In the genomic region with DNA sequence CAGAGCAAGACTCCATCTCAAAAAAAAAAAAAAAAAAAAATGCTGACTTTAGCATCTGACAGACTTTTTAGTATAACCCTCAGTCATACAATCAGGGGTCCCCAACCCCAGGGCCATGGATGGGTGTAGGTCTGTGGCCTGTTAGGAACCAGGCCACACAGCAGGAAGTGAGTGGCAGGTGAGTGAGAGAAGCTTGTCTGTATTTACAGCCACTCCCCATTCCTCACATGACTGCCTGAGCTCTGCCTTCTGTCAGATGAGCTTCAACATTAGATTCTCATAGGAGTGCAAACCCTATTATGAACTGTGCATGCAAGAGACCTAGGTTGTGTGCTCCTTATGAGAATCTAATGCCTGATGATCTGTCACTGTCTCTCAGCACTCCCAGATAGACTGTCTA, we compare ENCODE assay signal across 25 cellular contexts. TPM values are rescaled to one million over a fixed set of nuclear protein-coding genes. Genes with fewer than 3 reads are reported as not detected.
DNase-seq lines count a peak whose midpoint lies in the region; ATAC-seq and TF ChIP-seq lines count a peak whose summit lies in the region.
"Had no signal": no experiment of that assay in that cellular context is flagged by ENCODE, and none has a peak within 500 bp of the region (broad histone marks: within the 10 kb centered on the region; RNA-seq: fewer than 3 reads in every experiment).

No MANE protein-coding gene starts in this region.

- peaks cover 12% of the 10 kb centered on the region for H3K79me2 ChIP-seq in MM.1S (ENCODE audit: low read length)

- H3K9me2 ChIP-seq in MM.1S (replicated peaks; ENCODE audit: insufficient read depth, low read length): no peaks in the 10 kb centered on the region

- TF ChIP-seq CTCF in MM.1S (IDR thresholded peaks at IDR 0.05; ENCODE audit: low read length) (no peak), choroid plexus epithelial cell (conservative IDR thresholded peaks at IDR 0.05; ENCODE audit: low read depth, low read length) (no peak), esophagus muscularis mucosa (IDR thresholded peaks at IDR 0.05) (no peak)

- no peak for ATAC-seq in left lobe of liver
- no peak for ATAC-seq in HG02763 (IDR thresholded peaks at IDR 0.05; ENCODE audit: unreplicated experiment)
- ATAC-seq: activated T-helper 17 cell treated with anti-CD3 and anti-CD28 coated beads, Interleukin-2, amount 50 U/mL, for 72 hours; gastrocnemius medialis; GM23338; K562; natural killer cell treated with Interleukin-12 subunit alpha and Interleukin-12 subunit beta and Interleukin-15 and Interleukin-18, amount 100 ng/mL, for 72 hours had no signal

- H3K36me3 ChIP-seq in MM.1S (replicated peaks; ENCODE audit: insufficient read depth, low read length) (no peaks in the 10 kb centered on the region), esophagus muscularis mucosa (no peaks in the 10 kb centered on the region)
- H3K36me3 ChIP-seq: adrenal gland, gastrocnemius medialis, SJSA1 had no signal

- H3K27me3 ChIP-seq in MM.1S (replicated peaks; ENCODE audit: insufficient read depth, low read length): no peaks in the 10 kb centered on the region
- H3K27me3 ChIP-seq in esophagus muscularis mucosa: no peaks in the 10 kb centered on the region
- H3K27me3 ChIP-seq: adrenal gland, gastrocnemius medialis, SJSA1 had no signal

- H2AFZ ChIP-seq in MM.1S (ENCODE audit: low read length): no peak overlapping the region
- H2AFZ ChIP-seq: GM23338 had no signal

- intact Hi-C loops in esophagus muscularis mucosa (cut with DNase I): no loop called here

- TF ChIP-seq EP300 in esophagus muscularis mucosa (IDR thresholded peaks at IDR 0.05): no peak

- DNase-seq in DMS53 (lab: John Stamatoyannopoulos, UW) (peak; percentile 67), DMS53 treated with DMSO at 0.1 percent for 48 hours (lab: John Stamatoyannopoulos, UW; ENCODE audit: unreplicated experiment) (no peak), MM.1S (peak; percentile 10), choroid plexus epithelial cell (ENCODE audit: low read depth) (peak; percentile 1), renal cortical epithelial cell (ENCODE audit: low read depth) (peak; percentile 8), left lobe of liver (ENCODE audit: low spot score) (no peak), esophagus muscularis mucosa (ENCODE audit: extremely low spot score) (no peak)
- DNase-seq: 8988T; activated naive CD4-positive, alpha-beta T cell treated with anti-CD3 and anti-CD28 coated beads, Interleukin-2, amount 10 ng/mL, durations not matched to agents 7 days and 5 days; adrenal gland; gastrocnemius medialis; kidney glomerular epithelial cell; NCI-H1105 treated with DMSO at 0.1 percent for 48 hours; NCI-H2029; NCI-H774; stimulated activated CD4-positive, alpha-beta T cell treated with anti-CD3 and anti-CD28 coated beads, Interleukin-4, amount 100 ng/mL, for 24 hours had no signal

- no peak overlapping the region for H3K9ac ChIP-seq in MM.1S (ENCODE audit: low read length)

- H3K4me3 ChIP-seq in MM.1S (ENCODE audit: low read length): no peak overlapping the region
- H3K4me3 ChIP-seq in choroid plexus epithelial cell (ENCODE audit: low read depth, low read length): no peak overlapping the region
- no peak overlapping the region for H3K4me3 ChIP-seq in esophagus muscularis mucosa
- H3K4me3 ChIP-seq: adrenal gland, gastrocnemius medialis, GM23338, K562, SJSA1 had no signal

- no peaks in the 10 kb centered on the region for H4K20me1 ChIP-seq in MM.1S (ENCODE audit: insufficient read depth, low read length)

- peaks cover 11% of the 10 kb centered on the region; the same call in 1 of the 2 replicates for H3F3A ChIP-seq in MM.1S (ENCODE audit: insufficient read depth, low read length)

- H3K9me3 ChIP-seq in MM.1S (replicated peaks; ENCODE audit: insufficient read depth, low read length): no peaks in the 10 kb centered on the region
- H3K9me3 ChIP-seq in esophagus muscularis mucosa: no peaks in the 10 kb centered on the region
- H3K9me3 ChIP-seq: adrenal gland, Caco-2, gastrocnemius medialis, SJSA1 had no signal

- H3K4me1 ChIP-seq in MM.1S (ENCODE audit: low read length) (peaks cover 9% of the 10 kb centered on the region), esophagus muscularis mucosa (peaks cover 15 to 19% (median 16%) of the 10 kb centered on the region in 4 donors)
- H3K4me1 ChIP-seq: Caco-2 had no signal

- no peak overlapping the region for H3K4me2 ChIP-seq in MM.1S (ENCODE audit: low read depth, low read length)
- H3K4me2 ChIP-seq: GM23338 had no signal

- H3K27ac ChIP-seq in MM.1S (ENCODE audit: low read length): no peak overlapping the region
- no peak overlapping the region for H3K27ac ChIP-seq in esophagus muscularis mucosa (replicated peaks in 1 of 4)
- H3K27ac ChIP-seq: adrenal gland, C4-2B, gastrocnemius medialis, RWPE1, SJSA1 had no signal

- no peak for TF ChIP-seq POLR2A in esophagus muscularis mucosa (IDR thresholded peaks at IDR 0.05; ENCODE audit: low read depth)

RNA-seq across cellular contexts. Expression of gene FAM227A, which starts 3.3 kb away (rescaled TPM):
- total RNA-seq in renal cortical epithelial cell (5.4 and 8.9 TPM in 2 replicates), left lobe of liver (0.03 TPM), esophagus muscularis mucosa (1 to 10 TPM in 1 of 4 donors, under 1 TPM in 3; 0.33 to 2.9 (median 0.86) TPM)

RNA-seq across cellular contexts. Expression of gene CBY1, which starts 3.6 kb away (rescaled TPM):
- 20.0 and 25.0 TPM in 2 replicates for total RNA-seq in renal cortical epithelial cell
- 13.7 TPM for total RNA-seq in left lobe of liver
- 10 to 100 TPM; 25.2 to 36.9 (median 33.9) TPM for total RNA-seq in esophagus muscularis mucosa

RNA-seq across cellular contexts. Expression of gene TOMM22, which starts 28.9 kb away (rescaled TPM):
- 34.1 and 109 TPM in 2 replicates for total RNA-seq in renal cortical epithelial cell
- total RNA-seq in left lobe of liver: 29.0 TPM
- total RNA-seq in esophagus muscularis mucosa: 10 to 100 TPM; 25.7 to 36.8 (median 32.2) TPM

RNA-seq across cellular contexts. Expression of gene JOSD1, which starts 47.9 kb away (rescaled TPM):
- total RNA-seq in renal cortical epithelial cell (60.1 and 91.9 TPM in 2 replicates), left lobe of liver (16.6 TPM), esophagus muscularis mucosa (10 to 100 TPM; 49.4 to 76.9 (median 59.4) TPM)

RNA-seq across cellular contexts. Expression of gene GTPBP1, which starts 52.9 kb away (rescaled TPM):
- total RNA-seq in renal cortical epithelial cell: 16.8 and 54.8 TPM in 2 replicates
- total RNA-seq in left lobe of liver: 14.4 TPM
- total RNA-seq in esophagus muscularis mucosa: 10 to 100 TPM; 35.7 to 62.5 (median 50.6) TPM

Comparison
In these comparisons a context has a peak if more than half of its experiments do, and no peak if none do; other contexts are left out.
1. DNase-seq: peak in DMS53 (single experiment), MM.1S (single experiment), choroid plexus epithelial cell (single experiment) and renal cortical epithelial cell (single experiment); none in DMS53 treated with DMSO at 0.1 percent for 48 hours (single experiment), left lobe of liver (single experiment) and esophagus muscularis mucosa (single experiment).